Comparison of ENCODE assay signal across 26 cellular contexts in the genomic region with DNA sequence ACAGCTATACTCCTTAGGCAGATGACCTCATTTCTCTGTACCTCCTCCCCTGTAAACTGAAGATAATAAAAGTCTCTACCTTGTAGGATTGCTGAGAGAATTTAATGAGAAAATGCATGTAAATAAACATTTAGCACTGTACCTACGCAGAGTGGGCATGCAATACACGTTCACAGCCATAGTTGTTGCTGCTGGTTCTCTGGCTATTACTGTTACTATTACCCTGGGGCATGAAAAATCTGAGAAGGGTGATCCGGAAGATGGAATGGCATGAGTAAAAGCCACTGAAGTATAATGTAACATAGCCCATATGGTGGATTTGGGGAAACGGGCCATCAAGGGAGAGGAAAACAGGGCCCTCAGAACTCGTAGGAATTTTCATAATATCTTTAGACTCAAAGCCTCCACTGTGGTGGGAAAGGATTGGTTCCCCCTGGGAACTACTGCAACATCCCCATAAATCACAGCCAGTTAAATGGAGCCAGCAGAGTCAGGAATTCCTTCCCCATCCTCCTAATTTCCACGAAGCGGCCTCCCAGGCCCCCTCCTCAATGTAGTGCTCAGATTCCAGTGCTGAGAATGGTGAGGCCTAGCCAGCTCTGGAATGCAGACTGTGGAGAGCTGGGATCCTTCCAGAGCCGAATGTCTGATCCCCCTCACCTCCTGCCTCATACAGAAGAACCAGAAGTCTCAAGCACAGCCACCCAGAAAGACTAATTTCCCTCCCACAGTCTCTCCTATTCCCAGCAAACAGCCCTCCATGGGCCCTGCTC.
DNase-seq lines count a peak whose midpoint lies in the region; ATAC-seq and TF ChIP-seq lines count a peak whose summit lies in the region.
"Had no signal": no experiment of that assay in that cellular context is flagged by ENCODE, and none has a peak within 500 bp of the region (broad histone marks: within the 10 kb centered on the region; RNA-seq: fewer than 3 reads in every experiment).

No MANE protein-coding gene starts in this region.

- H3K9me3 ChIP-seq in HEK293 (ENCODE audit: control insufficient read depth, insufficient read depth, low read depth, low read length) (no peaks in the 10 kb centered on the region), endodermal cell (ENCODE audit: control insufficient read depth, low read length) (no peaks in the 10 kb centered on the region), smooth muscle cell (replicated peaks; ENCODE audit: low read depth) (no peaks in the 10 kb centered on the region)
- H3K9me3 ChIP-seq in CD4-positive, alpha-beta T cell (ENCODE audit: control insufficient read depth, low read length): no peaks in the 10 kb centered on the region
- H3K9me3 ChIP-seq: MG63 had no signal

- H3K4me1 ChIP-seq in HEK293 (ENCODE audit: control insufficient read depth, insufficient read depth, low read length) (no peaks in the 10 kb centered on the region), endodermal cell (ENCODE audit: control insufficient read depth, insufficient read depth, low read length) (no peaks in the 10 kb centered on the region), smooth muscle cell (ENCODE audit: low read depth) (no peaks in the 10 kb centered on the region)

- peak overlapping the region; percentile 10 for H2AFZ ChIP-seq in smooth muscle cell (ENCODE audit: low read depth)
- H2AFZ ChIP-seq: GM23338, PC-9 had no signal

- H3K9me3 Mint-ChIP-seq in endodermal cell (no peaks in the 10 kb centered on the region), nephron progenitor cell (peaks cover 6% of the 10 kb centered on the region)
- no peaks in the 10 kb centered on the region for H3K9me3 Mint-ChIP-seq in CD4-positive, alpha-beta T cell
- H3K9me3 Mint-ChIP-seq: CD4-positive, alpha-beta memory T cell; GM23338; H9; HFFc6 had no signal

- TF ChIP-seq CTCF in HEK293 (tag by site-specific recombination; IDR thresholded peaks at IDR 0.05) (no peak), endodermal cell (conservative IDR thresholded peaks at IDR 0.05) (no peak), nephron progenitor cell (IDR thresholded peaks at IDR 0.05) (no peak), smooth muscle cell (IDR thresholded peaks at IDR 0.05; ENCODE audit: borderline replicate concordance, insufficient read depth, poor library complexity, severe bottlenecking) (no peak)
- no peak for TF ChIP-seq CTCF in CD4-positive, alpha-beta T cell (IDR thresholded peaks at IDR 0.05)

- H3K79me2 ChIP-seq in smooth muscle cell (ENCODE audit: low read depth): no peaks in the 10 kb centered on the region

- no peak overlapping the region for H3K27ac ChIP-seq in HEK293 (ENCODE audit: extremely low read depth, low read depth, low read length)
- H3K27ac ChIP-seq in endodermal cell (ENCODE audit: low read depth, low read length): peak overlapping the region; percentile 12
- no peak overlapping the region for H3K27ac ChIP-seq in smooth muscle cell (ENCODE audit: low read depth)
- H3K27ac ChIP-seq in CD4-positive, alpha-beta T cell (ENCODE audit: low read depth, low read length): no peak overlapping the region
- H3K27ac ChIP-seq: BLaER1 treated with 17β-estradiol and CSF1 and Interleukin-3, amounts not matched to agents 10 nM and 100 nM; PC-9 had no signal

- H3K27me3 ChIP-seq in endodermal cell (ENCODE audit: control insufficient read depth, insufficient read depth, low read length, poor library complexity, severe bottlenecking) (no peaks in the 10 kb centered on the region), smooth muscle cell (ENCODE audit: low read depth) (no peaks in the 10 kb centered on the region)
- H3K27me3 ChIP-seq in CD4-positive, alpha-beta T cell (ENCODE audit: control insufficient read depth, insufficient read depth, low read length): no peaks in the 10 kb centered on the region
- H3K27me3 ChIP-seq: BLaER1 treated with 17β-estradiol and CSF1 and Interleukin-3, amounts not matched to agents 10 nM and 100 nM; MG63 had no signal

- POLR2A ChIA-PET in HEK293 (lab: Yijun Ruan, JAX): no interaction called here
- POLR2A ChIA-PET in CD4-positive, alpha-beta T cell (lab: Charles Lee): no interaction called here

- DNase-seq in endodermal cell (no peak), nephron progenitor cell (peak; percentile 28), smooth muscle cell (lab: John Stamatoyannopoulos, UW; ENCODE audit: unreplicated experiment) (no peak), NCI-H1417 (lab: John Stamatoyannopoulos, UW) (no peak)
- no peak for DNase-seq in CD4-positive, alpha-beta T cell
- no peak for DNase-seq in effector CD8-positive, alpha-beta T cell (lab: John Stamatoyannopoulos, UW)
- DNase-seq: 8988T; ACHN; CD4-positive, alpha-beta memory T cell; COR-L47; DMS53; H9; HFFc6; KBM-7; MG63; NCI-H1105 treated with DMSO at 0.1 percent for 48 hours; NCI-H2029; NCI-H446 treated with DMSO at 0.1 percent for 48 hours; NCI-H526 treated with DMSO at 0.1 percent for 48 hours; PC-9; Right ventricle myocardium superior; RPMI8226 had no signal

- H3K4me1 Mint-ChIP-seq in endodermal cell (no peaks in the 10 kb centered on the region), nephron progenitor cell (peaks cover 13% of the 10 kb centered on the region)
- no peaks in the 10 kb centered on the region for H3K4me1 Mint-ChIP-seq in CD4-positive, alpha-beta T cell (ENCODE audit: low read depth)
- H3K4me1 Mint-ChIP-seq: CD4-positive, alpha-beta memory T cell; GM23338 had no signal

- no peak overlapping the region for H3K9ac ChIP-seq in endodermal cell (ENCODE audit: extremely low read depth, low read length, poor library complexity, severe bottlenecking)
- H3K9ac ChIP-seq in smooth muscle cell (ENCODE audit: low read depth): no peak overlapping the region
- H3K9ac ChIP-seq: BLaER1 treated with 17β-estradiol and CSF1 and Interleukin-3, amounts not matched to agents 10 nM and 100 nM had no signal

- H3K36me3 Mint-ChIP-seq in endodermal cell (ENCODE audit: low read depth) (no peaks in the 10 kb centered on the region), nephron progenitor cell (ENCODE audit: low read depth) (no peaks in the 10 kb centered on the region)
- H3K36me3 Mint-ChIP-seq in CD4-positive, alpha-beta T cell (ENCODE audit: low read depth): no peaks in the 10 kb centered on the region
- H3K36me3 Mint-ChIP-seq: CD4-positive, alpha-beta memory T cell had no signal

- no peak overlapping the region for H3K4me3 Mint-ChIP-seq in endodermal cell
- no peak overlapping the region for H3K4me3 Mint-ChIP-seq in nephron progenitor cell
- H3K4me3 Mint-ChIP-seq in CD4-positive, alpha-beta T cell: no peak overlapping the region
- H3K4me3 Mint-ChIP-seq: CD4-positive, alpha-beta memory T cell; GM23338; H9; HFFc6 had no signal

- H3K27ac Mint-ChIP-seq in endodermal cell: no peak overlapping the region
- H3K27ac Mint-ChIP-seq in nephron progenitor cell: no peak overlapping the region
- H3K27ac Mint-ChIP-seq in CD4-positive, alpha-beta T cell: no peak overlapping the region
- H3K27ac Mint-ChIP-seq: CD4-positive, alpha-beta memory T cell; GM23338; H9; HFFc6 had no signal

- H3K4me3 ChIP-seq in HEK293 (ENCODE audit: low read depth, low read length) (no peak overlapping the region), endodermal cell (ENCODE audit: low read length) (no peak overlapping the region), smooth muscle cell (no peak overlapping the region)
- H3K4me3 ChIP-seq: BLaER1 treated with 17β-estradiol and CSF1 and Interleukin-3, amounts not matched to agents 10 nM and 100 nM; GM23338; MG63; PC-9 had no signal

- H3F3A ChIP-seq in smooth muscle cell (ENCODE audit: low read depth): no peaks in the 10 kb centered on the region

- no peaks in the 10 kb centered on the region for H4K20me1 ChIP-seq in smooth muscle cell (ENCODE audit: low read depth)
- H4K20me1 ChIP-seq: BLaER1 treated with 17β-estradiol and CSF1 and Interleukin-3, amounts not matched to agents 10 nM and 100 nM had no signal

- ATAC-seq in CD4-positive, alpha-beta T cell (ENCODE audit: poor library complexity): no peak
- no peak for ATAC-seq in HG02840 (IDR thresholded peaks at IDR 0.05; ENCODE audit: low FRiP score, unreplicated experiment)
- ATAC-seq: GM23338 had no signal

- CTCF ChIA-PET in HEK293 (lab: Yijun Ruan, JAX): no interaction called here
- CTCF ChIA-PET in CD4-positive, alpha-beta T cell (lab: Charles Lee): no interaction called here

- no peak overlapping the region for H3K4me2 ChIP-seq in smooth muscle cell
- H3K4me2 ChIP-seq: BLaER1 treated with 17β-estradiol and CSF1 and Interleukin-3, amounts not matched to agents 10 nM and 100 nM; GM23338; PC-9 had no signal

- H3K27me3 Mint-ChIP-seq in endodermal cell (ENCODE audit: insufficient read depth) (peaks cover 8% of the 10 kb centered on the region), nephron progenitor cell (ENCODE audit: low read depth, poor library complexity) (peaks cover 12% of the 10 kb centered on the region)
- peaks cover 8% of the 10 kb centered on the region for H3K27me3 Mint-ChIP-seq in CD4-positive, alpha-beta T cell
- H3K27me3 Mint-ChIP-seq: CD4-positive, alpha-beta memory T cell had no signal

- H3K36me3 ChIP-seq in HEK293 (ENCODE audit: control insufficient read depth in 2 of 2, insufficient read depth in 1 of 2, low read length in 2 of 2) (no peaks in the 10 kb centered on the region), endodermal cell (ENCODE audit: control insufficient read depth, insufficient read depth, low read length) (no peaks in the 10 kb centered on the region), smooth muscle cell (ENCODE audit: low read depth) (no peaks in the 10 kb centered on the region)
- H3K36me3 ChIP-seq: BLaER1 treated with 17β-estradiol and CSF1 and Interleukin-3, amounts not matched to agents 10 nM and 100 nM; MG63 had no signal

- intact Hi-C loops in CD4-positive, alpha-beta T cell (cut with DNase I, micrococcal nuclease): no loop called here

- 75 to 92% methylated on average over 8 of the region's 8 CpGs for WGBS in endodermal cell (ENCODE audit: insufficient coverage in 1 of 2, insufficient read length in 1 of 2), 2 experiments
- WGBS in smooth muscle cell (ENCODE audit: low lambda C conversion rate): 61% methylated on average over 8 of the region's 8 CpGs

TF ChIP-seq in HEK293, 187 proteins besides CTCF, POLR2A, EP300 and RAD21 (continues in another document):
- TF ChIP-seq ZNF423 (tag by site-specific recombination; IDR thresholded peaks at IDR 0.05) (no peak), GLI2 (tag by site-specific recombination; IDR thresholded peaks at IDR 0.05; ENCODE audit: borderline replicate concordance, low read depth) (no peak), GLI4 (tag by site-specific recombination; IDR thresholded peaks at IDR 0.05) (no peak), ZNF292 (tag by site-specific recombination; IDR thresholded peaks at IDR 0.05; ENCODE audit: borderline replicate concordance, low read depth) (no peak)
